11 cellular contexts compared by ENCODE assay signal in genomic region chr14:24959791-24960331, GRCh38.
DNase-seq lines count a peak whose midpoint lies in the region; ATAC-seq, FAIRE-seq and TF ChIP-seq lines count a peak whose summit lies in the region.
"Had no signal": no experiment of that assay in that cellular context is flagged by ENCODE, and none has a peak within 500 bp of the region (broad histone marks: within the 10 kb centered on the region; RNA-seq: fewer than 3 reads in every experiment).

No MANE protein-coding gene starts in this region.

- peak overlapping the region; percentile 86 for H3K14ac ChIP-seq in IMR-90 (replicated peaks; ENCODE audit: low read depth, low read length)

- POLR2A ChIA-PET in IMR-90 (lab: Charles Lee; ENCODE audit: unreplicated experiment) (no interaction called here), HepG2 (lab: Yijun Ruan, JAX) (interaction anchor here (1.0 to 2.0 kb wide), 5 partner anchors 10 to 143 kb away, joined by 3 to 8 read pairs (median 4); no protein-coding TSS in a partner anchor)

- peak overlapping the region; percentile 52 to 64; a peak in 3 of 4 replicates for H4K8ac ChIP-seq in IMR-90 (ENCODE audit: low read depth in 2 of 2, low read length in 2 of 2)

- peak; percentile 70 for FAIRE-seq in HepG2 (lab: Jason Lieb, UNC)
- FAIRE-seq in frontal cortex (lab: Jason Lieb, UNC): no peak
- FAIRE-seq: astrocyte had no signal

- no peaks in the 10 kb centered on the region for H3K27me3 ChIP-seq in IMR-90 (ENCODE audit: control insufficient read depth, insufficient read depth, low read length)
- no peaks in the 10 kb centered on the region for H3K27me3 ChIP-seq in HepG2 (ENCODE audit: control insufficient read depth in 1 of 2, insufficient read depth in 2 of 2, low read length in 2 of 2)

- H3K4me1 ChIP-seq in IMR-90 (ENCODE audit: control insufficient read depth, insufficient read depth, low read length) (peaks cover 14% of the 10 kb centered on the region), HepG2 (ENCODE audit: insufficient read depth, low read length) (peaks cover 32% of the 10 kb centered on the region)

- peak in 1 of 2 experiments; percentile 60; a peak in 2 of 4 replicates for TF ChIP-seq EP300 in HepG2 (IDR thresholded peaks at IDR 0.05; ENCODE audit: low read depth in 2 of 2, low read length in 2 of 2)
- no peak for TF ChIP-seq EP300 in HepG2 (CRISPR knock-in tag; IDR thresholded peaks at IDR 0.05; ENCODE audit: borderline replicate concordance)

- H3K27ac ChIP-seq in IMR-90 (ENCODE audit: insufficient read depth, low read length): peak overlapping the region; percentile 86; the same call in 1 of the 2 replicates
- peak overlapping the region; percentile 10 for H3K27ac ChIP-seq in HepG2 (ENCODE audit: extremely low read length, insufficient read depth, low read length)

- in situ Hi-C loops in IMR-90 (cut with MboI; ENCODE audit: low sequenced_read_pairs): no loop called here
- in situ Hi-C loops in HepG2 (cut with HindIII; ENCODE audit: extremely low pct_ligation_motif_present, low pct_unique_long_range_greater_than_20kb): no loop called here

- peak overlapping the region; percentile 85 for H3K4me2 ChIP-seq in IMR-90 (ENCODE audit: low read depth, low read length)
- peak overlapping the region; percentile 25; the same call in 1 of the 2 replicates for H3K4me2 ChIP-seq in HepG2 (ENCODE audit: low read depth, low read length)

- dilution Hi-C loops in IMR-90 (cut with HindIII; ENCODE audit: low sequenced_read_pairs, unreplicated experiment): no loop called here

- H2BK5ac ChIP-seq in IMR-90 (ENCODE audit: low read depth, low read length, poor library complexity, severe bottlenecking): peak overlapping the region; percentile 97

- H4K5ac ChIP-seq in IMR-90 (ENCODE audit: low read depth, low read length): peak overlapping the region; percentile 72

- H3K9me3 ChIP-seq in IMR-90 (ENCODE audit: control insufficient read depth, insufficient read depth, low read length) (no peaks in the 10 kb centered on the region), HepG2 (ENCODE audit: low read length) (no peaks in the 10 kb centered on the region)

- ATAC-seq in GM18505 (IDR thresholded peaks at IDR 0.05; ENCODE audit: unreplicated experiment) (peak; percentile 70), GM21825 (IDR thresholded peaks at IDR 0.05; ENCODE audit: unreplicated experiment) (peak; percentile 55), IMR-90 (ENCODE audit: low read depth) (peak; percentile 73), HepG2 (peak; percentile 99), GM21390 (IDR thresholded peaks at IDR 0.05; ENCODE audit: unreplicated experiment) (no peak)
- ATAC-seq: stimulated activated naive CD8-positive, alpha-beta T cell treated with anti-CD3 and anti-CD28 coated beads, Interleukin-15, Interleukin-2, amounts not matched to agents 100 U/mL and 50 U/mL, for 24 hours; WTC11 had no signal

- peak overlapping the region; percentile 77 for H2BK20ac ChIP-seq in IMR-90 (ENCODE audit: low read depth, low read length)

- H3K18ac ChIP-seq in IMR-90 (ENCODE audit: low read depth, low read length): peak overlapping the region; percentile 96

- intact Hi-C loops in IMR-90 (cut with micrococcal nuclease): loop anchor here (5.0 kb wide), 1 partner anchor 113 kb away; no protein-coding TSS in a partner anchor
- intact Hi-C loops in HepG2 (cut with micrococcal nuclease; ENCODE audit: unreplicated experiment): loop anchor here (2.0 kb wide), 1 partner anchor 51 kb away; no protein-coding TSS in a partner anchor

- H2BK15ac ChIP-seq in IMR-90 (ENCODE audit: low read depth, low read length): peak overlapping the region; percentile 74; the same call in 2 of the 3 replicates

- no peaks in the 10 kb centered on the region for H3K79me1 ChIP-seq in IMR-90 (ENCODE audit: low read depth in 1 of 2, low read length in 2 of 2)

- H3K4me3 ChIP-seq in IMR-90 (ENCODE audit: insufficient read depth, low read depth, low read length): no peak overlapping the region
- no peak overlapping the region; a peak in 1 of 6 replicates for H3K4me3 ChIP-seq in HepG2 (replicated peaks in 1 of 3; ENCODE audit: insufficient read depth in 1 of 3, low read depth in 2 of 3, low read length in 3 of 3)

- no peak overlapping the region for H3K56ac ChIP-seq in IMR-90 (ENCODE audit: extremely low read depth, insufficient read depth, low read length)

- peak overlapping the region; percentile 87 for H4K91ac ChIP-seq in IMR-90 (ENCODE audit: insufficient read depth, low read depth, low read length)

- H2BK120ac ChIP-seq in IMR-90 (ENCODE audit: low read depth, low read length): peak overlapping the region; percentile 72

- TF ChIP-seq CTCF in IMR-90 (conservative IDR thresholded peaks at IDR 0.05; ENCODE audit: low read depth, low read length) (no peak), HepG2 (CRISPR knock-in tag; IDR thresholded peaks at IDR 0.05) (peak; percentile 15; the same call in 1 of the 2 replicates)

- no peaks in the 10 kb centered on the region for H4K20me1 ChIP-seq in IMR-90 (ENCODE audit: insufficient read depth, low read length)
- no peaks in the 10 kb centered on the region for H4K20me1 ChIP-seq in HepG2 (ENCODE audit: insufficient read depth, low read length)

- WGBS in IMR-90 (ENCODE audit: extremely low coverage in 2 of 2, insufficient read length in 1 of 2), 2 experiments: no CpG with 5 or more reads among the region's 1 CpG
- 12% methylated on average over 1 of the region's 1 CpG for WGBS in HepG2 (ENCODE audit: low lambda C conversion rate)

- H2AK5ac ChIP-seq in IMR-90 (ENCODE audit: low read depth, low read length): peak overlapping the region; percentile 32

- peak overlapping the region; percentile 24 for H3K9ac ChIP-seq in IMR-90 (ENCODE audit: low read depth, low read length)
- H3K9ac ChIP-seq in HepG2 (ENCODE audit: insufficient read depth, low read depth, low read length): 0 out of 2 replicates have a peak overlapping the region, but pooled peaks have one; percentile 1

- H2AFZ ChIP-seq in IMR-90 (replicated peaks; ENCODE audit: low read length, poor library complexity) (peak overlapping the region; percentile 40), HepG2 (ENCODE audit: low read length) (no peak overlapping the region)

- H2AK9ac ChIP-seq in IMR-90 (replicated peaks; ENCODE audit: low read depth, low read length, poor library complexity): no peak overlapping the region

- H3K79me2 ChIP-seq in HepG2 (ENCODE audit: insufficient read depth, low read length): no peaks in the 10 kb centered on the region

- TF ChIP-seq POLR2A in GM18505 (IDR thresholded peaks at IDR 0.05; ENCODE audit: borderline replicate concordance, extremely low read depth, insufficient read depth, insufficient read length) (no peak), IMR-90 (IDR thresholded peaks at IDR 0.05; ENCODE audit: low read depth, low read length) (no peak), HepG2 (IDR thresholded peaks at IDR 0.05; ENCODE audit: insufficient read depth in 1 of 2, low read depth in 2 of 2, low read length in 2 of 2) (no peak)

- peak overlapping the region; percentile 53 for H3K23ac ChIP-seq in IMR-90 (ENCODE audit: low read depth, low read length)

- TF ChIP-seq RAD21 in IMR-90 (IDR thresholded peaks at IDR 0.05; ENCODE audit: low read length) (no peak), HepG2 (CRISPR knock-in tag; IDR thresholded peaks at IDR 0.05) (no peak)

- DNase-seq in IMR-90 (peak; percentile 55), HepG2 (ENCODE audit: low spot score) (peak; percentile 90), NCI-H2227 (lab: John Stamatoyannopoulos, UW; ENCODE audit: unreplicated experiment) (no peak), frontal cortex (ENCODE audit: low spot score in 2 of 2) (no peak)
- DNase-seq in activated effector memory CD4-positive, alpha-beta T cell treated with anti-CD3 and anti-CD28 coated beads, Interleukin-2, amount 50 U/mL, for 16 hours: no peak
- DNase-seq: stimulated activated naive CD8-positive, alpha-beta T cell treated with anti-CD3 and anti-CD28 coated beads, Interleukin-15, Interleukin-2, amounts not matched to agents 100 U/mL and 50 U/mL, for 24 hours had no signal

- CTCF ChIA-PET in IMR-90 (lab: Yijun Ruan, JAX): interaction anchor here (0.6 to 1.4 kb wide), 2 partner anchors 17 to 540 kb away, joined by 3 read pairs; no protein-coding TSS in a partner anchor
- CTCF ChIA-PET in HepG2 (lab: Yijun Ruan, JAX; ENCODE audit: low intra/inter-chr PET ratio, low total read pairs): interaction anchor here (1.2 kb wide), 1 partner anchor 154 kb away, joined by 4 read pairs; no protein-coding TSS in a partner anchor

- H3K36me3 ChIP-seq in IMR-90 (ENCODE audit: control insufficient read depth, insufficient read depth, low read length) (no peaks in the 10 kb centered on the region), HepG2 (replicated peaks in 1 of 2; ENCODE audit: control insufficient read depth in 1 of 2, insufficient read depth in 2 of 2, low read length in 2 of 2) (no peaks in the 10 kb centered on the region)

- no TSS peak for BruUV-seq in IMR-90 (replicated peaks; lab: Mats Ljungman, UMichigan)
- no TSS peak for BruUV-seq in HepG2 (replicated peaks; lab: Mats Ljungman, UMichigan)

- peak overlapping the region; percentile 73 for H3K4ac ChIP-seq in IMR-90 (ENCODE audit: low read depth, low read length)

- H3K9me1 ChIP-seq in IMR-90 (ENCODE audit: insufficient read depth, low read length): peaks cover 8% of the 10 kb centered on the region

TF ChIP-seq in IMR-90, 13 proteins besides CTCF, POLR2A, EP300 and RAD21:
- TF ChIP-seq MAFK (IDR thresholded peaks at IDR 0.05; ENCODE audit: low read depth, low read length): no peak

TF ChIP-seq in HepG2, 621 proteins besides CTCF, POLR2A, EP300 and RAD21 (continues in another document):
- TF ChIP-seq DR1 (CRISPR knock-in tag; IDR thresholded peaks at IDR 0.05): no peak
- peak; percentile 33; the same call in 1 of the 2 replicates for TF ChIP-seq FOXK1 (CRISPR knock-in tag; IDR thresholded peaks at IDR 0.05; ENCODE audit: borderline replicate concordance, low read depth)
- no peak for TF ChIP-seq CBFB (CRISPR knock-in tag; IDR thresholded peaks at IDR 0.05)
- no peak for TF ChIP-seq ZC3H4 (CRISPR knock-in tag; IDR thresholded peaks at IDR 0.05; ENCODE audit: borderline replicate concordance)
- no peak for TF ChIP-seq PCBP1 (IDR thresholded peaks at IDR 0.05; ENCODE audit: borderline replicate concordance, low read depth, low read length)
- TF ChIP-seq ZNF292 (CRISPR knock-in tag; IDR thresholded peaks at IDR 0.05; ENCODE audit: borderline replicate concordance, low read depth): peak; percentile 96
- no peak for TF ChIP-seq ZSCAN20 (CRISPR knock-in tag; IDR thresholded peaks at IDR 0.05; ENCODE audit: borderline replicate concordance)
- peak; percentile 70; the same call in 1 of the 2 replicates for TF ChIP-seq PHF21A (CRISPR knock-in tag; IDR thresholded peaks at IDR 0.05)
- TF ChIP-seq, protein P1, sequence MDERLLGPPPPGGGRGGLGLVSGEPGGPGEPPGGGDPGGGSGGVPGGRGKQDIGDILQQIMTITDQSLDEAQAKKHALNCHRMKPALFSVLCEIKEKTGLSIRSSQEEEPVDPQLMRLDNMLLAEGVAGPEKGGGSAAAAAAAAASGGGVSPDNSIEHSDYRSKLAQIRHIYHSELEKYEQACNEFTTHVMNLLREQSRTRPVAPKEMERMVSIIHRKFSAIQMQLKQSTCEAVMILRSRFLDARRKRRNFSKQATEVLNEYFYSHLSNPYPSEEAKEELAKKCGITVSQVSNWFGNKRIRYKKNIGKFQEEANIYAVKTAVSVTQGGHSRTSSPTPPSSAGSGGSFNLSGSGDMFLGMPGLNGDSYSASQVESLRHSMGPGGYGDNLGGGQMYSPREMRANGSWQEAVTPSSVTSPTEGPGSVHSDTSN (CRISPR knock-in tag; IDR thresholded peaks at IDR 0.05): no peak

Comparison
In these comparisons a context has a peak if more than half of its experiments do, and no peak if none do; other contexts are left out.
1. DNase-seq: peak in IMR-90 (single experiment) and HepG2 (single experiment); none in NCI-H2227 (single experiment), activated effector memory CD4-positive, alpha-beta T cell treated with anti-CD3 and anti-CD28 coated beads, Interleukin-2, amount 50 U/mL, for 16 hours (single experiment) and frontal cortex (0 of 2).